ENCODE assay signal across 9 cellular contexts in genomic region chr6:111843347-111844147, GRCh38. TPM values are rescaled to one million over a fixed set of nuclear protein-coding genes. Genes with fewer than 3 reads are reported as not detected.
A peak's percentile ranks its signal among the peaks of the same experiment; 100 is the strongest.
DNase-seq lines count a peak whose midpoint lies in the region; ATAC-seq and TF ChIP-seq lines count a peak whose summit lies in the region.
"Had no signal": no experiment of that assay in that cellular context is flagged by ENCODE, and none has a peak within 500 bp of the region (broad histone marks: within the 10 kb centered on the region; RNA-seq: fewer than 3 reads in every experiment).

No MANE protein-coding gene starts in this region.

- H3K36me3 Mint-ChIP-seq in mesothelial cell of epicardium = no peaks in the 10 kb centered on the region

- H3K27ac ChIP-seq in BLaER1 treated with 17β-estradiol and CSF1 and Interleukin-3, amounts not matched to agents 10 nM and 100 nM = peak overlapping the region in 9 of 11 experiments; percentile 38 to 77 (median 72); a peak in 16 of 22 replicates
- H3K27ac ChIP-seq in SJCRH30 (peak overlapping the region; percentile 93), mesodermal cell (ENCODE audit: low read depth, low read length, severe bottlenecking) (peak overlapping the region; percentile 36)

- H3K4me3 Mint-ChIP-seq in mesothelial cell of epicardium = no peak overlapping the region
- H3K4me3 Mint-ChIP-seq: stimulated activated naive CD8-positive, alpha-beta T cell treated with anti-CD3 and anti-CD28 coated beads, Interleukin-15, Interleukin-2, amounts not matched to agents 100 ng/mL and 50 ng/mL, for 24 hours had no signal

- H3K4me3 ChIP-seq in BLaER1 treated with 17β-estradiol and CSF1 and Interleukin-3, amounts not matched to agents 10 nM and 100 nM = no peak overlapping the region
- H3K4me3 ChIP-seq in SJCRH30 = peak overlapping the region; percentile 40
- H3K4me3 ChIP-seq in mesodermal cell (ENCODE audit: extremely low read depth, insufficient read depth, low read length, poor library complexity, severe bottlenecking) = no peak overlapping the region

- no peak for ATAC-seq in HG03342 (IDR thresholded peaks at IDR 0.05; ENCODE audit: unreplicated experiment)

- no peaks in the 10 kb centered on the region for H3K27me3 ChIP-seq in BLaER1 treated with 17β-estradiol and CSF1 and Interleukin-3, amounts not matched to agents 10 nM and 100 nM
- H3K27me3 ChIP-seq in SJCRH30 = no peaks in the 10 kb centered on the region

- peak overlapping the region in 9 of 11 experiments; percentile 14 to 61 (median 37); a peak in 12 of 22 replicates for H3K9ac ChIP-seq in BLaER1 treated with 17β-estradiol and CSF1 and Interleukin-3, amounts not matched to agents 10 nM and 100 nM

- 71 to 80% methylated on average over 2 to 4 of the region's 7 CpGs for WGBS in mesodermal cell (ENCODE audit: insufficient coverage in 2 of 2), 2 experiments

- H3K36me3 ChIP-seq in BLaER1 treated with 17β-estradiol and CSF1 and Interleukin-3, amounts not matched to agents 10 nM and 100 nM = peaks cover 0 to 31% (median 14%) of the 10 kb centered on the region in 11 experiments; a peak in 13 of 22 replicates
- H3K36me3 ChIP-seq in SJCRH30 (no peaks in the 10 kb centered on the region; the same call in 1 of the 2 replicates), mesodermal cell (ENCODE audit: control insufficient read depth, insufficient read depth, low read length) (peaks cover 22% of the 10 kb centered on the region)

- peak overlapping the region; percentile 77 to 90 (median 85) for H3K4me2 ChIP-seq in BLaER1 treated with 17β-estradiol and CSF1 and Interleukin-3, amounts not matched to agents 10 nM and 100 nM

- peaks cover 29% of the 10 kb centered on the region for H3K4me1 Mint-ChIP-seq in mesothelial cell of epicardium

- no peaks in the 10 kb centered on the region for H3K9me3 Mint-ChIP-seq in mesothelial cell of epicardium
- H3K9me3 Mint-ChIP-seq: stimulated activated naive CD8-positive, alpha-beta T cell treated with anti-CD3 and anti-CD28 coated beads, Interleukin-15, Interleukin-2, amounts not matched to agents 100 ng/mL and 50 ng/mL, for 24 hours had no signal

- H3K4me1 ChIP-seq in BLaER1 treated with 17β-estradiol and CSF1 and Interleukin-3, amounts not matched to agents 10 nM and 100 nM = peaks cover 73 to 99% (median 88%) of the 10 kb centered on the region in 10 experiments
- H3K4me1 ChIP-seq in SJCRH30 (peaks cover 65% of the 10 kb centered on the region), mesodermal cell (ENCODE audit: control insufficient read depth, insufficient read depth, low read length, poor library complexity, severe bottlenecking) (peaks cover 86% of the 10 kb centered on the region)

- no peaks in the 10 kb centered on the region for H3K27me3 Mint-ChIP-seq in mesothelial cell of epicardium (ENCODE audit: low read depth)
- H3K27me3 Mint-ChIP-seq: stimulated activated naive CD8-positive, alpha-beta T cell treated with anti-CD3 and anti-CD28 coated beads, Interleukin-15, Interleukin-2, amounts not matched to agents 100 ng/mL and 50 ng/mL, for 24 hours had no signal

- peaks cover 0 to 8% (median 0%) of the 10 kb centered on the region in 11 experiments; a peak in 2 of 22 replicates for H3K9me3 ChIP-seq in BLaER1 treated with 17β-estradiol and CSF1 and Interleukin-3, amounts not matched to agents 10 nM and 100 nM (replicated peaks in 1 of 11)
- H3K9me3 ChIP-seq in SJCRH30 (replicated peaks) (no peaks in the 10 kb centered on the region), mesodermal cell (ENCODE audit: control insufficient read depth, low read length) (no peaks in the 10 kb centered on the region)

- TF ChIP-seq CTCF in mesothelial cell of epicardium (IDR thresholded peaks at IDR 0.05; ENCODE audit: unreplicated experiment) = no peak

- DNase-seq in SJCRH30 = peak; percentile 36 to 57
- peak; percentile 59 for DNase-seq in activated gamma-delta T cell treated with Interleukin-2 at 50 U/mL for 16 hours
- DNase-seq in mesothelial cell of epicardium (ENCODE audit: low spot score in 2 of 2, unreplicated experiment in 2 of 2) = no peak
- no peak for DNase-seq in NCI-H69 (lab: John Stamatoyannopoulos, UW)
- no peak for DNase-seq in mesenteric fat pad (ENCODE audit: low spot score)

- no peak overlapping the region for H3K27ac Mint-ChIP-seq in mesothelial cell of epicardium
- H3K27ac Mint-ChIP-seq: stimulated activated naive CD8-positive, alpha-beta T cell treated with anti-CD3 and anti-CD28 coated beads, Interleukin-15, Interleukin-2, amounts not matched to agents 100 ng/mL and 50 ng/mL, for 24 hours had no signal

- H4K20me1 ChIP-seq in BLaER1 treated with 17β-estradiol and CSF1 and Interleukin-3, amounts not matched to agents 10 nM and 100 nM = peaks cover 0 to 84% (median 36%) of the 10 kb centered on the region in 11 experiments; a peak in 13 of 22 replicates

RNA-seq across cellular contexts. Expression of gene FYN, which starts 29.7 kb away (rescaled TPM):
- total RNA-seq in SJCRH30 (2014; rRNA removed; shearing (Covaris generic)) = 57.1 and 67.1 TPM in 2 replicates
- polyA plus RNA-seq in mesodermal cell (2013, experiment 1 of 2) = 145 TPM
- polyA plus RNA-seq in mesodermal cell (2013, experiment 2 of 2) = 124 TPM
- 104 to 123 TPM (median 115 TPM) in 3 replicates for total RNA-seq in mesothelial cell of epicardium
- 183 TPM for total RNA-seq in mesenteric fat pad

Comparison
In these comparisons a context has a peak if more than half of its experiments do, and no peak if none do; other contexts are left out.
1. H3K27ac ChIP-seq: peak in every context shown above with its lines; median percentile 93 in SJCRH30; 72 in BLaER1 treated with 17β-estradiol and CSF1 and Interleukin-3, amounts not matched to agents 10 nM and 100 nM; 36 in mesodermal cell.
2. DNase-seq: peak in SJCRH30 (2 of 2) and activated gamma-delta T cell treated with Interleukin-2 at 50 U/mL for 16 hours (single experiment); none in mesothelial cell of epicardium (0 of 2), NCI-H69 (single experiment) and mesenteric fat pad (single experiment).